In the genomic region with DNA sequence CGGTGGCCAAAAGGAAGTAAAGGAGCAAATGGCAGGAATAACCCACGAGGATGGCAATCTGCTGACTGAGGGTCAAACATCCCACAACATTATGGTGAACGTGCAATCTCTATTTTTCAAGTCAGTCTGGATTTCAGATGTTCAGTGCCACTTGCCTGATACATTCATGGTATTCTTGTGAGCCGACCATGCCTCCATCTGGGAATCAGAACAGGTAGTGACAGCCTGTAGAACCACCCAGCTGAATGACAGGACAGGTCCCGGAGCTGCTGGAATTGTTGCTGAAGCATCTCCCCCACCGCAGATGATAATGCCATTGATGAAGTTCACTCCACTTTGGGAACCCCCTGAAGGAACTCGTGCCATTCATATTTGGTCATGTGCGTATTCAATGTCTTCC, we compare ENCODE assay signal across 1 cellular context.
TF ChIP-seq lines count a peak whose summit lies in the region.

No MANE protein-coding gene starts in this region.

TF ChIP-seq in GM12878, 131 proteins besides CTCF, POLR2A, EP300 and RAD21 (continued from another document):
- no peak for TF ChIP-seq CEBPZ (IDR thresholded peaks at IDR 0.05; ENCODE audit: low read depth, low read length)
- TF ChIP-seq, protein P1, sequence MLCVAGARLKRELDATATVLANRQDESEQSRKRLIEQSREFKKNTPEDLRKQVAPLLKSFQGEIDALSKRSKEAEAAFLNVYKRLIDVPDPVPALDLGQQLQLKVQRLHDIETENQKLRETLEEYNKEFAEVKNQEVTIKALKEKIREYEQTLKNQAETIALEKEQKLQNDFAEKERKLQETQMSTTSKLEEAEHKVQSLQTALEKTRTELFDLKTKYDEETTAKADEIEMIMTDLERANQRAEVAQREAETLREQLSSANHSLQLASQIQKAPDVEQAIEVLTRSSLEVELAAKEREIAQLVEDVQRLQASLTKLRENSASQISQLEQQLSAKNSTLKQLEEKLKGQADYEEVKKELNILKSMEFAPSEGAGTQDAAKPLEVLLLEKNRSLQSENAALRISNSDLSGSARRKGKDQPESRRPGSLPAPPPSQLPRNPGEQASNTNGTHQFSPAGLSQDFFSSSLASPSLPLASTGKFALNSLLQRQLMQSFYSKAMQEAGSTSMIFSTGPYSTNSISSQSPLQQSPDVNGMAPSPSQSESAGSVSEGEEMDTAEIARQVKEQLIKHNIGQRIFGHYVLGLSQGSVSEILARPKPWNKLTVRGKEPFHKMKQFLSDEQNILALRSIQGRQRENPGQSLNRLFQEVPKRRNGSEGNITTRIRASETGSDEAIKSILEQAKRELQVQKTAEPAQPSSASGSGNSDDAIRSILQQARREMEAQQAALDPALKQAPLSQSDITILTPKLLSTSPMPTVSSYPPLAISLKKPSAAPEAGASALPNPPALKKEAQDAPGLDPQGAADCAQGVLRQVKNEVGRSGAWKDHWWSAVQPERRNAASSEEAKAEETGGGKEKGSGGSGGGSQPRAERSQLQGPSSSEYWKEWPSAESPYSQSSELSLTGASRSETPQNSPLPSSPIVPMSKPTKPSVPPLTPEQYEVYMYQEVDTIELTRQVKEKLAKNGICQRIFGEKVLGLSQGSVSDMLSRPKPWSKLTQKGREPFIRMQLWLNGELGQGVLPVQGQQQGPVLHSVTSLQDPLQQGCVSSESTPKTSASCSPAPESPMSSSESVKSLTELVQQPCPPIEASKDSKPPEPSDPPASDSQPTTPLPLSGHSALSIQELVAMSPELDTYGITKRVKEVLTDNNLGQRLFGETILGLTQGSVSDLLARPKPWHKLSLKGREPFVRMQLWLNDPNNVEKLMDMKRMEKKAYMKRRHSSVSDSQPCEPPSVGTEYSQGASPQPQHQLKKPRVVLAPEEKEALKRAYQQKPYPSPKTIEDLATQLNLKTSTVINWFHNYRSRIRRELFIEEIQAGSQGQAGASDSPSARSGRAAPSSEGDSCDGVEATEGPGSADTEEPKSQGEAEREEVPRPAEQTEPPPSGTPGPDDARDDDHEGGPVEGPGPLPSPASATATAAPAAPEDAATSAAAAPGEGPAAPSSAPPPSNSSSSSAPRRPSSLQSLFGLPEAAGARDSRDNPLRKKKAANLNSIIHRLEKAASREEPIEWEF (IDR thresholded peaks at IDR 0.05; ENCODE audit: insufficient replicate concordance, low read depth, low read length), result no peak
- TF ChIP-seq KAT2A (conservative IDR thresholded peaks at IDR 0.05; ENCODE audit: control insufficient read depth, low read depth, low read length), result no peak
- TF ChIP-seq NRF1 (conservative IDR thresholded peaks at IDR 0.05; ENCODE audit: low read depth, low read length), result no peak
- no peak for TF ChIP-seq MLLT1 (IDR thresholded peaks at IDR 0.05)
- TF ChIP-seq TBL1XR1 (IDR thresholded peaks at IDR 0.05; ENCODE audit: low read depth, low read length), result no peak
- TF ChIP-seq MXI1 (IDR thresholded peaks at IDR 0.05; ENCODE audit: low read depth, low read length), result no peak
- no peak for TF ChIP-seq FOXK2 (IDR thresholded peaks at IDR 0.05)
- no peak for TF ChIP-seq ZBTB33 (IDR thresholded peaks at IDR 0.05)
- no peak for TF ChIP-seq IRF5 (IDR thresholded peaks at IDR 0.05; ENCODE audit: borderline replicate concordance)
- TF ChIP-seq, protein P2, sequence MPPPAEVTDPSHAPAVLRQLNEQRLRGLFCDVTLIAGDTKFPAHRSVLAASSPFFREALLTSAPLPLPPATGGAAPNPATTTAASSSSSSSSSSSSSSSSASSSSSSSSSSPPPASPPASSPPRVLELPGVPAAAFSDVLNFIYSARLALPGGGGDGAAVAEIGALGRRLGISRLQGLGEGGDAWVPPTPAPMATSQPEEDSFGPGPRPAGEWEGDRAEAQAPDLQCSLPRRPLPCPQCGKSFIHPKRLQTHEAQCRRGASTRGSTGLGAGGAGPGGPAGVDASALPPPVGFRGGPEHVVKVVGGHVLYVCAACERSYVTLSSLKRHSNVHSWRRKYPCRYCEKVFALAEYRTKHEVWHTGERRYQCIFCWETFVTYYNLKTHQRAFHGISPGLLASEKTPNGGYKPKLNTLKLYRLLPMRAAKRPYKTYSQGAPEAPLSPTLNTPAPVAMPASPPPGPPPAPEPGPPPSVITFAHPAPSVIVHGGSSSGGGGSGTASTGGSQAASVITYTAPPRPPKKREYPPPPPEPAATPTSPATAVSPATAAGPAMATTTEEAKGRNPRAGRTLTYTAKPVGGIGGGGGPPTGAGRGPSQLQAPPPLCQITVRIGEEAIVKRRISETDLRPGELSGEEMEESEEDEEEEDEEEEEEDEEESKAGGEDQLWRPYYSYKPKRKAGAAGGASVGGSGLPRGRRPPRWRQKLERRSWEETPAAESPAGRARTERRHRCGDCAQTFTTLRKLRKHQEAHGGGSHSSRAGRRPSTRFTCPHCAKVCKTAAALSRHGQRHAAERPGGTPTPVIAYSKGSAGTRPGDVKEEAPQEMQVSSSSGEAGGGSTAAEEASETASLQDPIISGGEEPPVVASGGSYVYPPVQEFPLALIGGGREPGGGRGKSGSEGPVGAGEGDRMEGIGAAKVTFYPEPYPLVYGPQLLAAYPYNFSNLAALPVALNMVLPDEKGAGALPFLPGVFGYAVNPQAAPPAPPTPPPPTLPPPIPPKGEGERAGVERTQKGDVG (CRISPR knock-in tag; IDR thresholded peaks at IDR 0.05), result no peak
- no peak for TF ChIP-seq EZH2 (IDR thresholded peaks at IDR 0.05; ENCODE audit: borderline replicate concordance, control insufficient read depth, low read depth, low read length)
- no peak for TF ChIP-seq SMC3 (IDR thresholded peaks at IDR 0.05; ENCODE audit: borderline replicate concordance, low read length)
- TF ChIP-seq IKZF1 (conservative IDR thresholded peaks at IDR 0.05), result no peak
- no peak for TF ChIP-seq NR2F1 (conservative IDR thresholded peaks at IDR 0.05)
